ENCODE assay signal across 23 cellular contexts in the genomic region with DNA sequence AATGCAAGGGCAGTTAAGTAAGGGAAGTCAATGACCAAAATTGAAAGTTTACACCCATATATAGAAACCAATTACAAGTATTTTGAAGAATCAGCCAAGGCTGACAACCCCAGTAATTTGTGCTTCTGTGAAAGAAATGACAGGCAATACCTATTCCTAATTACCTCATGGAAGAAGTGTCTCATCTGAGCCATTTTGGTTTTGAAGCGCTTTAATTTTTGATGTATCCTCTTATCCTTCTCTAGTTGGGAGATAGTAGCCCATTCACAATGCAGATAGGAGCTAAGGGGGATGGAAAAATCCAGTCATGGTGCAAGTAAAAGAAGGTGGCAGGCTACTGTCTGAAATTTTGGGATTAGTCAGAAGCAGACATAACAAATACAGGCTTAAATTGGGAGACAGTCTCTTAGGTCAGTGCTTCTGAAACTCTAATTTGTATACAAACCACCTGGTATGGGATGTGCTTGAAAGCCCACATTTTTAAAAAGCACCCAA. TPM values are rescaled to one million over a fixed set of nuclear protein-coding genes. Genes with fewer than 3 reads are reported as not detected.
A peak's percentile ranks its signal among the peaks of the same experiment; 100 is the strongest.
DNase-seq lines count a peak whose midpoint lies in the region; ATAC-seq and TF ChIP-seq lines count a peak whose summit lies in the region.
"Had no signal": no experiment of that assay in that cellular context is flagged by ENCODE, and none has a peak within 500 bp of the region (broad histone marks: within the 10 kb centered on the region; RNA-seq: fewer than 3 reads in every experiment).

No MANE protein-coding gene starts in this region.

- peak overlapping the region; percentile 92 for H3K27ac Mint-ChIP-seq in activated naive CD4-positive, alpha-beta T cell treated with anti-CD3 and anti-CD28 coated beads, Interleukin-2, amount 50 U/mL, for 24 hours
- H3K27ac Mint-ChIP-seq in T-helper 1 cell treated with Interleukin-12 subunit alpha and Interleukin-12 subunit beta and Interleukin-4 antibody, amounts not matched to agents 30 μg/mL and 1 μg/mL, for 36 hours: peak overlapping the region; percentile 69
- peak overlapping the region; percentile 86 for H3K27ac Mint-ChIP-seq in stimulated activated naive CD8-positive, alpha-beta T cell treated with anti-CD3 and anti-CD28 coated beads, Interleukin-15, Interleukin-2, amounts not matched to agents 100 ng/mL and 50 ng/mL, for 24 hours
- H3K27ac Mint-ChIP-seq: CD4-positive, alpha-beta T cell; dendritic cell treated with granulocyte-macrophage colony-stimulating factor and Interleukin-4, amounts not matched to agents 40 ng/mL and 50 ng/mL, for 4 days; immature natural killer cell; T-helper 17 cell had no signal

- H3K4me1 Mint-ChIP-seq in activated naive CD4-positive, alpha-beta T cell treated with anti-CD3 and anti-CD28 coated beads, Interleukin-2, amount 50 U/mL, for 24 hours: peaks cover 14% of the 10 kb centered on the region
- peaks cover 3% of the 10 kb centered on the region for H3K4me1 Mint-ChIP-seq in T-helper 1 cell treated with Interleukin-12 subunit alpha and Interleukin-12 subunit beta and Interleukin-4 antibody, amounts not matched to agents 30 μg/mL and 1 μg/mL, for 36 hours (ENCODE audit: low read depth)
- H3K4me1 Mint-ChIP-seq in stimulated activated naive CD8-positive, alpha-beta T cell treated with anti-CD3 and anti-CD28 coated beads, Interleukin-15, Interleukin-2, amounts not matched to agents 100 ng/mL and 50 ng/mL, for 24 hours (ENCODE audit: low read depth): peaks cover 24% of the 10 kb centered on the region
- H3K4me1 Mint-ChIP-seq: immature natural killer cell had no signal

- H3K36me3 Mint-ChIP-seq in activated naive CD4-positive, alpha-beta T cell treated with anti-CD3 and anti-CD28 coated beads, Interleukin-2, amount 50 U/mL, for 24 hours: peaks cover 20% of the 10 kb centered on the region
- peaks cover 52% of the 10 kb centered on the region for H3K36me3 Mint-ChIP-seq in T-helper 1 cell treated with Interleukin-12 subunit alpha and Interleukin-12 subunit beta and Interleukin-4 antibody, amounts not matched to agents 30 μg/mL and 1 μg/mL, for 36 hours (ENCODE audit: low read depth)
- peaks cover 71% of the 10 kb centered on the region for H3K36me3 Mint-ChIP-seq in stimulated activated naive CD8-positive, alpha-beta T cell treated with anti-CD3 and anti-CD28 coated beads, Interleukin-15, Interleukin-2, amounts not matched to agents 100 ng/mL and 50 ng/mL, for 24 hours (ENCODE audit: low read depth)

- H4K20me1 ChIP-seq in hepatocyte (ENCODE audit: insufficient read depth, poor library complexity, severe bottlenecking): no peaks in the 10 kb centered on the region

- no peaks in the 10 kb centered on the region for H3K9me3 ChIP-seq in hepatocyte (ENCODE audit: low read depth)
- H3K9me3 ChIP-seq: heart right ventricle, left ventricle myocardium inferior, mucosa of descending colon, prostate gland, SJSA1, testis had no signal

- no peaks in the 10 kb centered on the region for H3K27me3 Mint-ChIP-seq in activated naive CD4-positive, alpha-beta T cell treated with anti-CD3 and anti-CD28 coated beads, Interleukin-2, amount 50 U/mL, for 24 hours
- no peaks in the 10 kb centered on the region for H3K27me3 Mint-ChIP-seq in T-helper 1 cell treated with Interleukin-12 subunit alpha and Interleukin-12 subunit beta and Interleukin-4 antibody, amounts not matched to agents 30 μg/mL and 1 μg/mL, for 36 hours (ENCODE audit: low read depth)
- no peaks in the 10 kb centered on the region for H3K27me3 Mint-ChIP-seq in stimulated activated naive CD8-positive, alpha-beta T cell treated with anti-CD3 and anti-CD28 coated beads, Interleukin-15, Interleukin-2, amounts not matched to agents 100 ng/mL and 50 ng/mL, for 24 hours
- H3K27me3 Mint-ChIP-seq: CD4-positive, alpha-beta T cell; dendritic cell treated with granulocyte-macrophage colony-stimulating factor and Interleukin-4, amounts not matched to agents 40 ng/mL and 50 ng/mL, for 4 days; T-helper 17 cell had no signal

- no peaks in the 10 kb centered on the region for H3K27me3 ChIP-seq in hepatocyte
- H3K27me3 ChIP-seq: heart right ventricle, SJSA1, testis had no signal

- H3K4me2 ChIP-seq in hepatocyte: no peak overlapping the region
- H3K4me2 ChIP-seq: smooth muscle cell had no signal

- DNase-seq in activated naive CD4-positive, alpha-beta T cell (lab: John Stamatoyannopoulos, UW): no peak
- DNase-seq in GM19240 (ENCODE audit: insufficient read length, low spot score): peak; percentile 11
- DNase-seq in effector CD4-positive, alpha-beta T cell: no peak
- no peak for DNase-seq in hepatocyte (ENCODE audit: low spot score)
- DNase-seq: CD4-positive, alpha-beta T cell; GF-D8; heart right ventricle; immature natural killer cell; left ventricle myocardium inferior; mucosa of descending colon; NCI-H1694 treated with DMSO at 0.1 percent for 48 hours; stimulated activated CD4-positive, alpha-beta T cell treated with anti-CD3 and anti-CD28 coated beads, Interleukin-4, amount 100 ng/mL, for 4 hours; T-helper 17 cell; testis had no signal

- H3K4me1 ChIP-seq in hepatocyte (ENCODE audit: insufficient read depth): no peaks in the 10 kb centered on the region
- H3K4me1 ChIP-seq: heart right ventricle, left ventricle myocardium inferior, prostate gland, SJSA1, testis had no signal

- no peak for TF ChIP-seq CTCF in hepatocyte (IDR thresholded peaks at IDR 0.05; ENCODE audit: poor library complexity)

- no peak overlapping the region for H3K27ac ChIP-seq in hepatocyte
- H3K27ac ChIP-seq: heart right ventricle, left ventricle myocardium inferior, prostate gland, SJSA1, testis had no signal

- no peaks in the 10 kb centered on the region for H3K79me2 ChIP-seq in hepatocyte

- no peak overlapping the region for H2AFZ ChIP-seq in hepatocyte

- WGBS in hepatocyte (ENCODE audit: low lambda C conversion rate, missing lambda C conversion rate): 96% methylated on average over 1 of the region's 1 CpG

- no peaks in the 10 kb centered on the region for H3K9me2 ChIP-seq in hepatocyte (replicated peaks; ENCODE audit: insufficient read depth)

- no peak for ATAC-seq in GM21381 (IDR thresholded peaks at IDR 0.05; ENCODE audit: unreplicated experiment)
- ATAC-seq: heart right ventricle, K562, mucosa of descending colon, T-helper 17 cell had no signal

- H3K4me3 Mint-ChIP-seq in activated naive CD4-positive, alpha-beta T cell treated with anti-CD3 and anti-CD28 coated beads, Interleukin-2, amount 50 U/mL, for 24 hours: no peak overlapping the region
- no peak overlapping the region for H3K4me3 Mint-ChIP-seq in T-helper 1 cell treated with Interleukin-12 subunit alpha and Interleukin-12 subunit beta and Interleukin-4 antibody, amounts not matched to agents 30 μg/mL and 1 μg/mL, for 36 hours
- H3K4me3 Mint-ChIP-seq in stimulated activated naive CD8-positive, alpha-beta T cell treated with anti-CD3 and anti-CD28 coated beads, Interleukin-15, Interleukin-2, amounts not matched to agents 100 ng/mL and 50 ng/mL, for 24 hours: peak overlapping the region; percentile 15
- H3K4me3 Mint-ChIP-seq: CD4-positive, alpha-beta T cell; dendritic cell treated with granulocyte-macrophage colony-stimulating factor and Interleukin-4, amounts not matched to agents 40 ng/mL and 50 ng/mL, for 4 days; immature natural killer cell; T-helper 17 cell had no signal

- no peaks in the 10 kb centered on the region for H3K36me3 ChIP-seq in hepatocyte (replicated peaks; ENCODE audit: insufficient read depth, low read depth)
- H3K36me3 ChIP-seq: prostate gland had no signal

- no peaks in the 10 kb centered on the region for H3K9me3 Mint-ChIP-seq in activated naive CD4-positive, alpha-beta T cell treated with anti-CD3 and anti-CD28 coated beads, Interleukin-2, amount 50 U/mL, for 24 hours
- no peaks in the 10 kb centered on the region for H3K9me3 Mint-ChIP-seq in T-helper 1 cell treated with Interleukin-12 subunit alpha and Interleukin-12 subunit beta and Interleukin-4 antibody, amounts not matched to agents 30 μg/mL and 1 μg/mL, for 36 hours
- H3K9me3 Mint-ChIP-seq in stimulated activated naive CD8-positive, alpha-beta T cell treated with anti-CD3 and anti-CD28 coated beads, Interleukin-15, Interleukin-2, amounts not matched to agents 100 ng/mL and 50 ng/mL, for 24 hours: no peaks in the 10 kb centered on the region
- H3K9me3 Mint-ChIP-seq: CD4-positive, alpha-beta T cell; dendritic cell treated with granulocyte-macrophage colony-stimulating factor and Interleukin-4, amounts not matched to agents 40 ng/mL and 50 ng/mL, for 4 days; immature natural killer cell had no signal

- H3K4me3 ChIP-seq in hepatocyte: no peak overlapping the region
- H3K4me3 ChIP-seq: heart right ventricle, K562, left ventricle myocardium inferior, mucosa of descending colon, prostate gland, SJSA1, smooth muscle cell, testis had no signal

RNA-seq across cellular contexts. Expression of a gene that starts 30.4 kb away (rescaled TPM):
- total RNA-seq in hepatocyte: 58.1 and 62.8 TPM in 2 replicates
- 44.2 and 54.6 TPM in 2 replicates for polyA plus RNA-seq in hepatocyte

RNA-seq across cellular contexts. Expression of a gene that starts 41.7 kb away (rescaled TPM):
- 41.8 and 50.9 TPM in 2 replicates for total RNA-seq in hepatocyte
- polyA plus RNA-seq in hepatocyte: 22.1 and 24.1 TPM in 2 replicates
